In the genomic region with DNA sequence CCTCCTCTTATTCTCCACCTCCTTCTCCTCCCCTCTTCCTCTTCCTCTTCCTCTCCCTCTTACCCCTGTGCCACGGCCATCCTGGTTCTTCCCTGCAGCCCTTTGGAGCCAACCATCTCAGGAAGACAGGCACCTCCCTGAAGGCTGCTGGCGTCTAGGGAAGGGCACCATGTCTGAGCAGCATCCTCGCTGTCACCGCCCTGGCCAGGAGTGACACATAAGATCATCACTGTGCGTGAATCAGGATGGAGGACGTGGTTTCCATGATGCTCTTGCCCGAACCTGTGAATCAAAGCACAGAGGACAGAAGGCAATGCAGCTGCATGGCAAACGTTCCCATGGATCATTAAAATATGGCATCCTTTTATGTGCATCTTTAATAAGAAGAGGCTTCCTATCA, we compare ENCODE assay signal across 28 cellular contexts.
"Had no signal": no experiment of that assay in that cellular context is flagged by ENCODE, and none has a peak within 500 bp of the region (broad histone marks: within the 10 kb centered on the region; RNA-seq: fewer than 3 reads in every experiment).

No MANE protein-coding gene starts in this region.

- H3K36me3 ChIP-seq: neural progenitor cell, neutrophil, ovary, right lobe of liver, sigmoid colon, suprapubic skin, tibial nerve, upper lobe of left lung, uterus had no signal

- H3K36me3 Mint-ChIP-seq: naive thymus-derived CD4-positive, alpha-beta T cell; neural progenitor cell; stimulated activated effector memory CD8-positive, alpha-beta T cell treated with anti-CD3 and anti-CD28 coated beads, Interleukin-12 subunit alpha, Interleukin-12 subunit beta, amount 100 ng/mL, for 72 hours; stimulated activated naive B cell treated with anti-CD40 and anti-IgM and Interleukin-4, amounts not matched to agents 10 μg/mL and 1 μg/mL and 100 μg/mL, for 72 hours had no signal

- H3K9me3 ChIP-seq: neutrophil, ovary, psoas muscle, right lobe of liver, sigmoid colon, suprapubic skin, testis, upper lobe of left lung, uterus had no signal

- H3K4me1 ChIP-seq: neural progenitor cell, parathyroid adenoma, psoas muscle, right lobe of liver, sigmoid colon, suprapubic skin, testis, tibial nerve, upper lobe of left lung, uterus had no signal

- H3K4me3 Mint-ChIP-seq: naive thymus-derived CD4-positive, alpha-beta T cell; nephron; neural progenitor cell; stimulated activated effector memory CD8-positive, alpha-beta T cell treated with anti-CD3 and anti-CD28 coated beads, Interleukin-12 subunit alpha, Interleukin-12 subunit beta, amount 100 ng/mL, for 72 hours; stimulated activated naive B cell treated with anti-CD40 and anti-IgM and Interleukin-4, amounts not matched to agents 10 μg/mL and 1 μg/mL and 100 μg/mL, for 72 hours; stimulated activated naive CD8-positive, alpha-beta T cell treated with anti-CD3 and anti-CD28 coated beads, Interleukin-15, Interleukin-2, amounts not matched to agents 100 ng/mL and 50 ng/mL, for 24 hours had no signal

- H3K9me3 Mint-ChIP-seq: stimulated activated effector memory CD8-positive, alpha-beta T cell treated with anti-CD3 and anti-CD28 coated beads, Interleukin-12 subunit alpha, Interleukin-12 subunit beta, amount 100 ng/mL, for 72 hours; stimulated activated naive CD8-positive, alpha-beta T cell treated with anti-CD3 and anti-CD28 coated beads, Interleukin-15, Interleukin-2, amounts not matched to agents 100 ng/mL and 50 ng/mL, for 24 hours had no signal

- H3K9ac ChIP-seq: neural progenitor cell, parathyroid adenoma had no signal

- H2AFZ ChIP-seq: neural progenitor cell, parathyroid adenoma had no signal

- H3K4me1 Mint-ChIP-seq: naive thymus-derived CD4-positive, alpha-beta T cell; stimulated activated effector memory CD8-positive, alpha-beta T cell treated with anti-CD3 and anti-CD28 coated beads, Interleukin-12 subunit alpha, Interleukin-12 subunit beta, amount 100 ng/mL, for 72 hours; stimulated activated naive B cell treated with anti-CD40 and anti-IgM and Interleukin-4, amounts not matched to agents 10 μg/mL and 1 μg/mL and 100 μg/mL, for 72 hours had no signal

- H3K27me3 ChIP-seq: neural progenitor cell, neutrophil, ovary, right lobe of liver, sigmoid colon, testis, tibial nerve, upper lobe of left lung, uterus had no signal

- H3K4me3 ChIP-seq: neural progenitor cell, ovary, psoas muscle, right lobe of liver, sigmoid colon, suprapubic skin, testis, tibial nerve, upper lobe of left lung, uterus had no signal

- H3K4me2 ChIP-seq: neural progenitor cell had no signal

- DNase-seq: naive thymus-derived CD4-positive, alpha-beta T cell; nucleus accumbens; ovary; posterior cingulate gyrus; psoas muscle; right cardiac atrium; right lobe of liver; sigmoid colon; small intestine; stimulated activated CD4-positive, alpha-beta T cell treated with anti-CD3 and anti-CD28 coated beads, Interleukin-15, amount 100 ng/mL, for 24 hours; stimulated activated CD4-positive, alpha-beta T cell treated with anti-CD3 and anti-CD28 coated beads, Interleukin-2, amount 100 ng/mL, for 24 hours; stimulated activated CD4-positive, alpha-beta T cell treated with anti-CD3 and anti-CD28 coated beads, Interleukin-2, amount 100 ng/mL, for 48 hours; stimulated activated CD4-positive, alpha-beta T cell treated with anti-CD3 and anti-CD28 coated beads, Interleukin-4, amount 100 ng/mL, for 24 hours; stimulated activated naive B cell treated with anti-CD40 and anti-IgM and Interleukin-4, amounts not matched to agents 10 μg/mL and 1 μg/mL and 100 μg/mL, for 72 hours; stimulated activated naive CD4-positive, alpha-beta T cell treated with Interleukin-2 at 50 U/mL for 16 hours; substantia nigra; testis; trophoblast cell; upper lobe of left lung; uterus had no signal

- H3K27ac Mint-ChIP-seq: naive thymus-derived CD4-positive, alpha-beta T cell; nephron; neural progenitor cell; stimulated activated effector memory CD8-positive, alpha-beta T cell treated with anti-CD3 and anti-CD28 coated beads, Interleukin-12 subunit alpha, Interleukin-12 subunit beta, amount 100 ng/mL, for 72 hours; stimulated activated naive B cell treated with anti-CD40 and anti-IgM and Interleukin-4, amounts not matched to agents 10 μg/mL and 1 μg/mL and 100 μg/mL, for 72 hours; stimulated activated naive CD8-positive, alpha-beta T cell treated with anti-CD3 and anti-CD28 coated beads, Interleukin-15, Interleukin-2, amounts not matched to agents 100 ng/mL and 50 ng/mL, for 24 hours had no signal

- H3K27ac ChIP-seq: neural progenitor cell, neutrophil, ovary, parathyroid adenoma, psoas muscle, right lobe of liver, sigmoid colon, suprapubic skin, testis, tibial nerve, upper lobe of left lung, uterus had no signal

- H3K79me2 ChIP-seq: parathyroid adenoma had no signal

- ATAC-seq: naive thymus-derived CD4-positive, alpha-beta T cell; psoas muscle; right cardiac atrium; right lobe of liver; stimulated activated effector memory CD8-positive, alpha-beta T cell treated with anti-CD3 and anti-CD28 coated beads, Interleukin-12 subunit alpha, Interleukin-12 subunit beta, amount 100 ng/mL, for 72 hours; stimulated activated naive B cell treated with anti-CD40 and anti-IgM and Interleukin-4, amounts not matched to agents 10 μg/mL and 1 μg/mL and 100 μg/mL, for 72 hours had no signal
